2 cellular contexts compared by ENCODE assay signal in the genomic region with DNA sequence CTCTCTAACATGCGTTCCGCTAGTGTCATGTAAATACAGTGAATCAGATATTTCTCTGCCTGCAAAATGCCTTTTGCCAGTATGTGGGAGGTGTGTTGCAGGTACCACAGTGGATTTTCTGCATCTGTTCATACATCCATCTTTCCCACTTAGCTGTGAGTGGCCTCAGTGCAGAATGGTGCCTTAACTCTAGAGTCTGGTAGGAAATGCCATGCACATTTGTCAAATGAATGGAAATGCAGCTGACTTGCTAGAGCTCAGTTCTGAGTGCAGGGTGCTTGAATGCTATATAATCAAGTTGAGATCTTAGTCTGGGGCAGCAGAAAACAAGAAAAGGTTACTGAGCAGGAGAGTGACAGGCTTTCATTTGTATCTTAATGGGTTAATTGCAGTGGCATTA.
TF ChIP-seq lines count a peak whose summit lies in the region.

No MANE protein-coding gene starts in this region.

TF ChIP-seq in IMR-90, 13 proteins besides CTCF, POLR2A, EP300 and RAD21:
- no peak for TF ChIP-seq MAFK (IDR thresholded peaks at IDR 0.05; ENCODE audit: low read depth, low read length)
- no peak for TF ChIP-seq FOS (IDR thresholded peaks at IDR 0.05; ENCODE audit: low read depth, low read length)
- no peak for TF ChIP-seq BHLHE40 (IDR thresholded peaks at IDR 0.05; ENCODE audit: low read depth, low read length)
- TF ChIP-seq CHD1 (IDR thresholded peaks at IDR 0.05; ENCODE audit: low read depth, low read length): no peak
- TF ChIP-seq MAZ (IDR thresholded peaks at IDR 0.05; ENCODE audit: borderline replicate concordance, low read depth, low read length): no peak
- no peak for TF ChIP-seq RFX5 (IDR thresholded peaks at IDR 0.05; ENCODE audit: low read depth, low read length)
- TF ChIP-seq, protein P1, sequence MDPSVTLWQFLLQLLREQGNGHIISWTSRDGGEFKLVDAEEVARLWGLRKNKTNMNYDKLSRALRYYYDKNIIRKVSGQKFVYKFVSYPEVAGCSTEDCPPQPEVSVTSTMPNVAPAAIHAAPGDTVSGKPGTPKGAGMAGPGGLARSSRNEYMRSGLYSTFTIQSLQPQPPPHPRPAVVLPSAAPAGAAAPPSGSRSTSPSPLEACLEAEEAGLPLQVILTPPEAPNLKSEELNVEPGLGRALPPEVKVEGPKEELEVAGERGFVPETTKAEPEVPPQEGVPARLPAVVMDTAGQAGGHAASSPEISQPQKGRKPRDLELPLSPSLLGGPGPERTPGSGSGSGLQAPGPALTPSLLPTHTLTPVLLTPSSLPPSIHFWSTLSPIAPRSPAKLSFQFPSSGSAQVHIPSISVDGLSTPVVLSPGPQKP (IDR thresholded peaks at IDR 0.05; ENCODE audit: borderline replicate concordance, low read depth, low read length): no peak
- TF ChIP-seq SMC3 (IDR thresholded peaks at IDR 0.05; ENCODE audit: low read depth, low read length): no peak
- no peak for TF ChIP-seq NFE2L2 (IDR thresholded peaks at IDR 0.05; ENCODE audit: low read depth, low read length)
- TF ChIP-seq, protein P2, sequence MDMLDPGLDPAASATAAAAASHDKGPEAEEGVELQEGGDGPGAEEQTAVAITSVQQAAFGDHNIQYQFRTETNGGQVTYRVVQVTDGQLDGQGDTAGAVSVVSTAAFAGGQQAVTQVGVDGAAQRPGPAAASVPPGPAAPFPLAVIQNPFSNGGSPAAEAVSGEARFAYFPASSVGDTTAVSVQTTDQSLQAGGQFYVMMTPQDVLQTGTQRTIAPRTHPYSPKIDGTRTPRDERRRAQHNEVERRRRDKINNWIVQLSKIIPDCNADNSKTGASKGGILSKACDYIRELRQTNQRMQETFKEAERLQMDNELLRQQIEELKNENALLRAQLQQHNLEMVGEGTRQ (IDR thresholded peaks at IDR 0.05; ENCODE audit: low read depth, low read length): no peak
- no peak for TF ChIP-seq CEBPB (IDR thresholded peaks at IDR 0.05; ENCODE audit: low read depth, low read length)
- TF ChIP-seq RCOR1 (IDR thresholded peaks at IDR 0.05; ENCODE audit: insufficient replicate concordance, low read length): no peak
- no peak for TF ChIP-seq MXI1 (IDR thresholded peaks at IDR 0.05; ENCODE audit: borderline replicate concordance, low read depth, low read length)

TF ChIP-seq in WTC11, 78 proteins besides CTCF, POLR2A, EP300 and RAD21:
- TF ChIP-seq ZNF263 (CRISPR knock-in tag; IDR thresholded peaks at IDR 0.05; ENCODE audit: low read depth) (no peak), HMGA2 (CRISPR knock-in tag; IDR thresholded peaks at IDR 0.05) (no peak), JUN (CRISPR knock-in tag; IDR thresholded peaks at IDR 0.05) (no peak), OVOL2 (CRISPR knock-in tag; IDR thresholded peaks at IDR 0.05; ENCODE audit: borderline replicate concordance) (no peak), NR2C2 (CRISPR knock-in tag; IDR thresholded peaks at IDR 0.05) (no peak), MXD4 (CRISPR knock-in tag; IDR thresholded peaks at IDR 0.05; ENCODE audit: borderline replicate concordance) (no peak), CREM (CRISPR knock-in tag; IDR thresholded peaks at IDR 0.05) (no peak), ESRRA (CRISPR knock-in tag; IDR thresholded peaks at IDR 0.05; ENCODE audit: borderline replicate concordance) (no peak), MYBL2 (CRISPR knock-in tag; IDR thresholded peaks at IDR 0.05) (no peak), ELF4 (CRISPR knock-in tag; IDR thresholded peaks at IDR 0.05; ENCODE audit: low read depth) (no peak), NFE2L1 (CRISPR knock-in tag; IDR thresholded peaks at IDR 0.05) (no peak), ZNF138 (CRISPR knock-in tag; conservative IDR thresholded peaks at IDR 0.05) (no peak)
- TF ChIP-seq, protein P3, sequence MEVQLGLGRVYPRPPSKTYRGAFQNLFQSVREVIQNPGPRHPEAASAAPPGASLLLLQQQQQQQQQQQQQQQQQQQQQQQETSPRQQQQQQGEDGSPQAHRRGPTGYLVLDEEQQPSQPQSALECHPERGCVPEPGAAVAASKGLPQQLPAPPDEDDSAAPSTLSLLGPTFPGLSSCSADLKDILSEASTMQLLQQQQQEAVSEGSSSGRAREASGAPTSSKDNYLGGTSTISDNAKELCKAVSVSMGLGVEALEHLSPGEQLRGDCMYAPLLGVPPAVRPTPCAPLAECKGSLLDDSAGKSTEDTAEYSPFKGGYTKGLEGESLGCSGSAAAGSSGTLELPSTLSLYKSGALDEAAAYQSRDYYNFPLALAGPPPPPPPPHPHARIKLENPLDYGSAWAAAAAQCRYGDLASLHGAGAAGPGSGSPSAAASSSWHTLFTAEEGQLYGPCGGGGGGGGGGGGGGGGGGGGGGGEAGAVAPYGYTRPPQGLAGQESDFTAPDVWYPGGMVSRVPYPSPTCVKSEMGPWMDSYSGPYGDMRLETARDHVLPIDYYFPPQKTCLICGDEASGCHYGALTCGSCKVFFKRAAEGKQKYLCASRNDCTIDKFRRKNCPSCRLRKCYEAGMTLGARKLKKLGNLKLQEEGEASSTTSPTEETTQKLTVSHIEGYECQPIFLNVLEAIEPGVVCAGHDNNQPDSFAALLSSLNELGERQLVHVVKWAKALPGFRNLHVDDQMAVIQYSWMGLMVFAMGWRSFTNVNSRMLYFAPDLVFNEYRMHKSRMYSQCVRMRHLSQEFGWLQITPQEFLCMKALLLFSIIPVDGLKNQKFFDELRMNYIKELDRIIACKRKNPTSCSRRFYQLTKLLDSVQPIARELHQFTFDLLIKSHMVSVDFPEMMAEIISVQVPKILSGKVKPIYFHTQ (CRISPR knock-in tag; IDR thresholded peaks at IDR 0.05): no peak
- TF ChIP-seq, protein P4, sequence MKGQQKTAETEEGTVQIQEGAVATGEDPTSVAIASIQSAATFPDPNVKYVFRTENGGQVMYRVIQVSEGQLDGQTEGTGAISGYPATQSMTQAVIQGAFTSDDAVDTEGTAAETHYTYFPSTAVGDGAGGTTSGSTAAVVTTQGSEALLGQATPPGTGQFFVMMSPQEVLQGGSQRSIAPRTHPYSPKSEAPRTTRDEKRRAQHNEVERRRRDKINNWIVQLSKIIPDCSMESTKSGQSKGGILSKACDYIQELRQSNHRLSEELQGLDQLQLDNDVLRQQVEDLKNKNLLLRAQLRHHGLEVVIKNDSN (CRISPR knock-in tag; IDR thresholded peaks at IDR 0.05): no peak
- TF ChIP-seq, protein P5, sequence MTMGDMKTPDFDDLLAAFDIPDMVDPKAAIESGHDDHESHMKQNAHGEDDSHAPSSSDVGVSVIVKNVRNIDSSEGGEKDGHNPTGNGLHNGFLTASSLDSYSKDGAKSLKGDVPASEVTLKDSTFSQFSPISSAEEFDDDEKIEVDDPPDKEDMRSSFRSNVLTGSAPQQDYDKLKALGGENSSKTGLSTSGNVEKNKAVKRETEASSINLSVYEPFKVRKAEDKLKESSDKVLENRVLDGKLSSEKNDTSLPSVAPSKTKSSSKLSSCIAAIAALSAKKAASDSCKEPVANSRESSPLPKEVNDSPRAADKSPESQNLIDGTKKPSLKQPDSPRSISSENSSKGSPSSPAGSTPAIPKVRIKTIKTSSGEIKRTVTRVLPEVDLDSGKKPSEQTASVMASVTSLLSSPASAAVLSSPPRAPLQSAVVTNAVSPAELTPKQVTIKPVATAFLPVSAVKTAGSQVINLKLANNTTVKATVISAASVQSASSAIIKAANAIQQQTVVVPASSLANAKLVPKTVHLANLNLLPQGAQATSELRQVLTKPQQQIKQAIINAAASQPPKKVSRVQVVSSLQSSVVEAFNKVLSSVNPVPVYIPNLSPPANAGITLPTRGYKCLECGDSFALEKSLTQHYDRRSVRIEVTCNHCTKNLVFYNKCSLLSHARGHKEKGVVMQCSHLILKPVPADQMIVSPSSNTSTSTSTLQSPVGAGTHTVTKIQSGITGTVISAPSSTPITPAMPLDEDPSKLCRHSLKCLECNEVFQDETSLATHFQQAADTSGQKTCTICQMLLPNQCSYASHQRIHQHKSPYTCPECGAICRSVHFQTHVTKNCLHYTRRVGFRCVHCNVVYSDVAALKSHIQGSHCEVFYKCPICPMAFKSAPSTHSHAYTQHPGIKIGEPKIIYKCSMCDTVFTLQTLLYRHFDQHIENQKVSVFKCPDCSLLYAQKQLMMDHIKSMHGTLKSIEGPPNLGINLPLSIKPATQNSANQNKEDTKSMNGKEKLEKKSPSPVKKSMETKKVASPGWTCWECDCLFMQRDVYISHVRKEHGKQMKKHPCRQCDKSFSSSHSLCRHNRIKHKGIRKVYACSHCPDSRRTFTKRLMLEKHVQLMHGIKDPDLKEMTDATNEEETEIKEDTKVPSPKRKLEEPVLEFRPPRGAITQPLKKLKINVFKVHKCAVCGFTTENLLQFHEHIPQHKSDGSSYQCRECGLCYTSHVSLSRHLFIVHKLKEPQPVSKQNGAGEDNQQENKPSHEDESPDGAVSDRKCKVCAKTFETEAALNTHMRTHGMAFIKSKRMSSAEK (CRISPR knock-in tag; IDR thresholded peaks at IDR 0.05; ENCODE audit: borderline replicate concordance): no peak
- TF ChIP-seq, protein P6, sequence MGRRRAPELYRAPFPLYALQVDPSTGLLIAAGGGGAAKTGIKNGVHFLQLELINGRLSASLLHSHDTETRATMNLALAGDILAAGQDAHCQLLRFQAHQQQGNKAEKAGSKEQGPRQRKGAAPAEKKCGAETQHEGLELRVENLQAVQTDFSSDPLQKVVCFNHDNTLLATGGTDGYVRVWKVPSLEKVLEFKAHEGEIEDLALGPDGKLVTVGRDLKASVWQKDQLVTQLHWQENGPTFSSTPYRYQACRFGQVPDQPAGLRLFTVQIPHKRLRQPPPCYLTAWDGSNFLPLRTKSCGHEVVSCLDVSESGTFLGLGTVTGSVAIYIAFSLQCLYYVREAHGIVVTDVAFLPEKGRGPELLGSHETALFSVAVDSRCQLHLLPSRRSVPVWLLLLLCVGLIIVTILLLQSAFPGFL (CRISPR knock-in tag; IDR thresholded peaks at IDR 0.05; ENCODE audit: borderline replicate concordance): no peak
